8 cellular contexts compared by ENCODE assay signal in genomic region chr4:15149234-15149841, GRCh38.
DNase-seq lines count a peak whose midpoint lies in the region; ATAC-seq lines count a peak whose summit lies in the region.

No MANE protein-coding gene starts in this region.

- peak; percentile 14 for DNase-seq in ELR (ENCODE audit: low read depth)
- no peak for DNase-seq in Right ventricle myocardium superior
- DNase-seq in DMS79 treated with DMSO at 0.1 percent for 48 hours (lab: John Stamatoyannopoulos, UW): no peak
- DNase-seq in activated naive CD4-positive, alpha-beta T cell (lab: John Stamatoyannopoulos, UW): no peak
- DNase-seq in HAP-1 (ENCODE audit: low spot score in 2 of 2): no peak
- DNase-seq in HCEC 1CT: no peak

- peak; percentile 85 for ATAC-seq in GM21528 (IDR thresholded peaks at IDR 0.05; ENCODE audit: low FRiP score, unreplicated experiment)
- ATAC-seq in Right ventricle myocardium superior (ENCODE audit: poor library complexity): peak; percentile 8

- no peak overlapping the region; the same call in 1 of the 2 replicates for H3K27ac ChIP-seq in HUES6 (ENCODE audit: low read depth, low read length)

- H3K9me3 ChIP-seq in HUES6 (ENCODE audit: control insufficient read depth, insufficient read depth, low read depth, low read length) (no peaks in the 10 kb centered on the region), HAP-1 (no peaks in the 10 kb centered on the region)

- H3K4me3 ChIP-seq in HUES6 (ENCODE audit: low read depth, low read length) (no peak overlapping the region), HAP-1 (no peak overlapping the region)

- H3K9ac ChIP-seq in HUES6 (ENCODE audit: low read length): peak overlapping the region; percentile 25

- in situ Hi-C loops in HAP-1 (cut with MboI; ENCODE audit: low sequenced_read_pairs): no loop called here

- H3K27me3 ChIP-seq in HUES6 (ENCODE audit: control insufficient read depth, insufficient read depth, low read length): no peaks in the 10 kb centered on the region
- H3K27me3 ChIP-seq in HAP-1 (ENCODE audit: low read depth): no peaks in the 10 kb centered on the region

- no peaks in the 10 kb centered on the region for H3K36me3 ChIP-seq in HUES6 (ENCODE audit: control insufficient read depth, insufficient read depth, low read length)
- no peaks in the 10 kb centered on the region for H3K36me3 ChIP-seq in HAP-1 (replicated peaks)

- H3K4me1 ChIP-seq in HUES6 (ENCODE audit: control insufficient read depth, insufficient read depth, low read length) (peaks cover 22% of the 10 kb centered on the region), HAP-1 (peaks cover 14% of the 10 kb centered on the region)

- intact Hi-C loops in Right ventricle myocardium superior (cut with DNase I): no loop called here
